In the genomic region with DNA sequence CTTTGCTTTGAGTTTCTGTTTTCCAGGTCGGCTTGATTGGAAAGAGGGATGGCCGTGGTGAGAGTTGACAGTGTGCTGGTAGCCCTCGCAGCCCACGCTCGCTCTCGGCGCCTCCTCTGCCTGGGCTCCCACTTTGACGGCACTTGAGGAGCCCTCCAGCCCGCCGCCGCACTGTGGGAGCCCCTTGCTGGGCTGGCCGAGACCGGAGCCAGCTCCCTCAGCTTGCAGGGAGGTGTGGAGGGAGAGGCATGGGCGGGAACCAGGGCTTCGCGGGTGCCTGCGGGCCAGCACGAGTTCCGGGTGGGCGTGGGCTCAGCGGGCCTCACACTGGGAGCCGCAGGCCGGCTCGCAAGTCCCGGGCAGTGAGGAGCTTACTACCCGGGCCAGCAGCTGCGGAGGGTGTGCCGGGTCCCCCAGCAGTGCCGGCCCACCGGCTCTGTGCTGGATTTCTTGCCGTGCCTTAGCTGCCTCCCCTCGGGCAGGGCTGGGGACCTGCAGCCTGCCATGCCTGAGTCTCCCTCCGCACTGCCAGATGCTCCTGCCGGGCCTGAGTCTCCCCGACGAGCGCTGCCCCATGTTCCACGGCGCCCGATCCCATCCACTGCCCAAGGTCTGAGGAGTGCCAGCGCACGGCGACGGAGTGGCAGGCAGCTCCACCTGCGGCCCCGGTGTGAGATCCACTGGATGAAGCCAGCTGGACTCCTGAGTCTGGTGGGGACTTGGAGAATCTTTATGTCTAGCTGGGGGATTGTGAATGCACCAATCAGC, we compare ENCODE assay signal across 27 cellular contexts.
DNase-seq lines count a peak whose midpoint lies in the region; ATAC-seq, FAIRE-seq and TF ChIP-seq lines count a peak whose summit lies in the region.
"Had no signal": no experiment of that assay in that cellular context is flagged by ENCODE, and none has a peak within 500 bp of the region (broad histone marks: within the 10 kb centered on the region; RNA-seq: fewer than 3 reads in every experiment).

No MANE protein-coding gene starts in this region.

- H3K27ac Mint-ChIP-seq in activated T-cell treated with anti-CD3 and anti-CD28 coated beads, Interleukin-2, amount 50 U/mL, for 72 hours, result no peak overlapping the region
- H3K27ac Mint-ChIP-seq: CD4-positive, alpha-beta memory T cell; IgD-negative memory B cell had no signal

- ATAC-seq in K562 (no peak), GM19397 (IDR thresholded peaks at IDR 0.05; ENCODE audit: unreplicated experiment) (no peak), GM21723 (IDR thresholded peaks at IDR 0.05; ENCODE audit: unreplicated experiment) (no peak)
- no peak for ATAC-seq in activated T-cell treated with anti-CD3 and anti-CD28 coated beads, Interleukin-2, amount 50 U/mL, for 72 hours (replicated peaks in 1 of 2)
- ATAC-seq: Panc1 had no signal

- peaks cover 6 to 12% of the 10 kb centered on the region in 2 donors for H3K9me3 Mint-ChIP-seq in activated T-cell treated with anti-CD3 and anti-CD28 coated beads, Interleukin-2, amount 50 U/mL, for 72 hours

- H4K20me1 ChIP-seq in K562 (replicated peaks; ENCODE audit: control insufficient read depth, insufficient read depth, low read length) (no peaks in the 10 kb centered on the region), neural cell (ENCODE audit: insufficient read depth) (no peaks in the 10 kb centered on the region)
- H4K20me1 ChIP-seq: BLaER1 had no signal

- H3K4me2 ChIP-seq in K562 (ENCODE audit: insufficient read depth, low read length), result peak overlapping the region; percentile 81
- no peak overlapping the region for H3K4me2 ChIP-seq in neural cell (ENCODE audit: low read length)
- H3K4me2 ChIP-seq: BLaER1 had no signal

- H3K36me3 Mint-ChIP-seq in activated T-cell treated with anti-CD3 and anti-CD28 coated beads, Interleukin-2, amount 50 U/mL, for 72 hours (ENCODE audit: insufficient read depth in 2 of 2), result peaks cover 0 to 4% of the 10 kb centered on the region in 2 donors
- H3K36me3 Mint-ChIP-seq: CD4-positive, alpha-beta memory T cell; IgD-negative memory B cell had no signal

- no peaks in the 10 kb centered on the region for H3K27me3 Mint-ChIP-seq in activated T-cell treated with anti-CD3 and anti-CD28 coated beads, Interleukin-2, amount 50 U/mL, for 72 hours (ENCODE audit: low read depth)
- H3K27me3 Mint-ChIP-seq: CD4-positive, alpha-beta memory T cell; IgD-negative memory B cell had no signal

- intact Hi-C loops in K562 (cut with micrococcal nuclease), result loop anchor here (2.0 to 5.0 kb wide), 3 partner anchors 45 to 163 kb away; no protein-coding TSS in a partner anchor
- intact Hi-C loops in testis (cut with DNase I; ENCODE audit: low total_unique reads), result no loop called here

- H3K9me1 ChIP-seq in K562 (ENCODE audit: control insufficient read depth, insufficient read depth, low read length), result no peaks in the 10 kb centered on the region

- TF ChIP-seq RAD21 in K562 (CRISPR knock-in tag; conservative IDR thresholded peaks at IDR 0.05 in 1 of 2, IDR thresholded peaks at IDR 0.05 in 1 of 2), result no peak
- TF ChIP-seq RAD21 in neural cell (conservative IDR thresholded peaks at IDR 0.05), result no peak

- H3K4me1 ChIP-seq in K562 (replicated peaks in 1 of 2; ENCODE audit: control insufficient read depth in 2 of 2, insufficient read depth in 2 of 2, low read length in 2 of 2) (peaks cover 6 to 16% of the 10 kb centered on the region in 2 experiments; a peak in 3 of 5 replicates), iPS-15b (ENCODE audit: control insufficient read depth, insufficient read depth, low read length) (peaks cover 6% of the 10 kb centered on the region), testis (no peaks in the 10 kb centered on the region)
- H3K4me1 ChIP-seq: Caco-2 had no signal

- H3K4me1 Mint-ChIP-seq in activated T-cell treated with anti-CD3 and anti-CD28 coated beads, Interleukin-2, amount 50 U/mL, for 72 hours (ENCODE audit: low read depth), result no peaks in the 10 kb centered on the region
- H3K4me1 Mint-ChIP-seq: CD4-positive, alpha-beta memory T cell had no signal

- no peaks in the 10 kb centered on the region for H3F3A ChIP-seq in neural cell (ENCODE audit: insufficient read depth, low read length, poor library complexity, severe bottlenecking)

- DNase-seq in K562 (ENCODE audit: extremely low read depth in 1 of 4, low spot score in 3 of 4) (no peak), testis (no peak)
- DNase-seq in activated T-cell treated with anti-CD3 and anti-CD28 coated beads, Interleukin-2, amount 50 U/mL, for 72 hours, result no peak
- no peak for DNase-seq in activated naive CD4-positive, alpha-beta T cell treated with Interleukin-2 at 50 U/mL for 16 hours
- DNase-seq: ACHN; Caco-2; CD4-positive, alpha-beta memory T cell; DMS 273 treated with DMSO at 0.1 percent for 48 hours; DND-41; Karpas-422; NCI-H1694; NCI-H2081; NCI-H2171; NCI-H345; NCI-H524; NCI-H774; NK-92 treated with Interleukin-12 subunit alpha and Interleukin-12 subunit beta, amount 100 ng/mL, for 24 hours had no signal

- H3K79me2 ChIP-seq in K562 (ENCODE audit: control insufficient read depth, insufficient read depth, low read length) (peaks cover 28% of the 10 kb centered on the region), neural cell (replicated peaks; ENCODE audit: insufficient read depth, low read length) (peaks cover 21% of the 10 kb centered on the region)

- no TSS peak for BruUV-seq in K562 (replicated peaks; lab: Mats Ljungman, UMichigan)

- peaks cover 5% of the 10 kb centered on the region; the same call in 1 of the 2 replicates for H3K9me3 ChIP-seq in K562 (replicated peaks; ENCODE audit: control insufficient read depth, insufficient read depth, low read depth, low read length)
- H3K9me3 ChIP-seq in iPS-15b (ENCODE audit: control insufficient read depth, insufficient read depth, low read length), result no peaks in the 10 kb centered on the region
- H3K9me3 ChIP-seq in neural cell (ENCODE audit: low read length), result no peaks in the 10 kb centered on the region
- no peaks in the 10 kb centered on the region for H3K9me3 ChIP-seq in testis
- H3K9me3 ChIP-seq: Caco-2, HAP-1, SJSA1 had no signal

- in situ Hi-C loops in K562 (cut with MboI), result no loop called here

- H3K27me3 ChIP-seq in K562 (ENCODE audit: control insufficient read depth in 2 of 2, insufficient read depth in 2 of 2, low read length in 2 of 2) (no peaks in the 10 kb centered on the region), iPS-15b (ENCODE audit: control insufficient read depth, insufficient read depth, low read length) (peaks cover 3% of the 10 kb centered on the region), neural cell (ENCODE audit: insufficient read depth, low read depth, low read length) (no peaks in the 10 kb centered on the region), testis (no peaks in the 10 kb centered on the region)
- H3K27me3 ChIP-seq: BLaER1, SJSA1 had no signal

- peak overlapping the region; percentile 65 to 89; a peak in 3 of 4 replicates for H3K9ac ChIP-seq in K562 (ENCODE audit: insufficient read depth in 1 of 2, low read depth in 2 of 2, low read length in 2 of 2)
- H3K9ac ChIP-seq in iPS-15b (ENCODE audit: low read depth, low read length), result no peak overlapping the region
- no peak overlapping the region for H3K9ac ChIP-seq in neural cell (ENCODE audit: low read length)
- H3K9ac ChIP-seq: BLaER1 had no signal

- 84% methylated on average over 16 of the region's 46 CpGs for WGBS in K562 (ENCODE audit: insufficient coverage, low coverage, missing lambda C conversion rate)
- WGBS in testis, 2 donors, result 55 to 79% methylated on average over 18 to 46 of the region's 46 CpGs

- no peaks in the 10 kb centered on the region for H3K9me2 ChIP-seq in neural cell (ENCODE audit: insufficient read depth, low read length)

- FAIRE-seq in K562 (lab: Jason Lieb, UNC), result no peak
- FAIRE-seq: GM12891 had no signal

- TF ChIP-seq POLR2A in K562 (conservative IDR thresholded peaks at IDR 0.05), result no peak
- no peak for TF ChIP-seq POLR2A in testis (IDR thresholded peaks at IDR 0.05)

- CTCF ChIA-PET in K562 (lab: Yijun Ruan, JAX; ENCODE audit: low intra/inter-chr PET ratio), result interaction anchor here (0.7 kb wide), 1 partner anchor 137 kb away, joined by 3 read pairs; no protein-coding TSS in a partner anchor

- H3K36me3 ChIP-seq in K562 (ENCODE audit: control insufficient read depth, insufficient read depth, low read length), result peaks cover 6% of the 10 kb centered on the region; the same call in 2 of the 3 replicates
- no peaks in the 10 kb centered on the region for H3K36me3 ChIP-seq in iPS-15b (ENCODE audit: control insufficient read depth, insufficient read depth, low read length)
- H3K36me3 ChIP-seq in neural cell (ENCODE audit: insufficient read depth, low read length), result no peaks in the 10 kb centered on the region
- no peaks in the 10 kb centered on the region for H3K36me3 ChIP-seq in testis (ENCODE audit: low read depth, missing control alignments)
- H3K36me3 ChIP-seq: HAP-1, SJSA1 had no signal

- H3K27ac ChIP-seq in K562 (ENCODE audit: extremely low read depth, low read depth, low read length) (peak overlapping the region; percentile 35; the same call in 1 of the 3 replicates), neural cell (ENCODE audit: low read length) (no peak overlapping the region), testis (no peak overlapping the region)
- H3K27ac ChIP-seq: BLaER1, SJSA1 had no signal

- H2AFZ ChIP-seq in K562 (ENCODE audit: low read depth, low read length) (peak overlapping the region; percentile 78; the same call in 1 of the 2 replicates), neural cell (ENCODE audit: low read depth, low read length) (no peak overlapping the region)

- TF ChIP-seq EP300 in K562 (IDR thresholded peaks at IDR 0.05; ENCODE audit: low read length) (no peak), neural cell (conservative IDR thresholded peaks at IDR 0.05; ENCODE audit: poor library complexity, severe bottlenecking) (no peak)

- H3K4me3 Mint-ChIP-seq in activated T-cell treated with anti-CD3 and anti-CD28 coated beads, Interleukin-2, amount 50 U/mL, for 72 hours, result no peak overlapping the region
- H3K4me3 Mint-ChIP-seq: CD4-positive, alpha-beta memory T cell; IgD-negative memory B cell had no signal

- no peak for TF ChIP-seq CTCF in K562 (IDR thresholded peaks at IDR 0.05 in 2 of 3, conservative IDR thresholded peaks at IDR 0.05 in 1 of 3; ENCODE audit: insufficient read depth in 2 of 3, low read depth in 1 of 3, low read length in 3 of 3)
- TF ChIP-seq CTCF in neural cell (IDR thresholded peaks at IDR 0.05; ENCODE audit: poor library complexity, severe bottlenecking), result no peak
- TF ChIP-seq CTCF in testis (IDR thresholded peaks at IDR 0.05), result no peak

- H3K4me3 ChIP-seq in K562 (peak overlapping the region; percentile 64), iPS-15b (ENCODE audit: low read depth, low read length) (peak overlapping the region; percentile 41), neural cell (ENCODE audit: low read length) (peak overlapping the region; percentile 67), testis (peak overlapping the region; percentile 9 to 45)
- H3K4me3 ChIP-seq: BLaER1, HAP-1, SJSA1 had no signal

- POLR2A ChIA-PET in K562 (lab: Yijun Ruan, JAX), result interaction anchor here (0.9 kb wide), 1 partner anchor 26 kb away, joined by 4 read pairs; no protein-coding TSS in a partner anchor

TF ChIP-seq in neural cell, 6 proteins besides CTCF, POLR2A, EP300 and RAD21 (continues in another document):
- TF ChIP-seq MXI1 (conservative IDR thresholded peaks at IDR 0.05; ENCODE audit: poor library complexity, severe bottlenecking), result no peak
- no peak for TF ChIP-seq POLR2AphosphoS5 (IDR thresholded peaks at IDR 0.05)
- no peak for TF ChIP-seq TAF1 (IDR thresholded peaks at IDR 0.05; ENCODE audit: low read depth)
- no peak for TF ChIP-seq SMC3 (conservative IDR thresholded peaks at IDR 0.05; ENCODE audit: poor library complexity)

Comparison
In these comparisons a context has a peak if more than half of its experiments do, and no peak if none do; other contexts are left out.
1. H3K9ac ChIP-seq: peak in K562 (2 of 2); none in iPS-15b (single experiment) and neural cell (single experiment).
2. Peak in every context shown above with its lines, with median percentiles within 50 percentile points of each other: H3K4me3 ChIP-seq.